In the genomic region with DNA sequence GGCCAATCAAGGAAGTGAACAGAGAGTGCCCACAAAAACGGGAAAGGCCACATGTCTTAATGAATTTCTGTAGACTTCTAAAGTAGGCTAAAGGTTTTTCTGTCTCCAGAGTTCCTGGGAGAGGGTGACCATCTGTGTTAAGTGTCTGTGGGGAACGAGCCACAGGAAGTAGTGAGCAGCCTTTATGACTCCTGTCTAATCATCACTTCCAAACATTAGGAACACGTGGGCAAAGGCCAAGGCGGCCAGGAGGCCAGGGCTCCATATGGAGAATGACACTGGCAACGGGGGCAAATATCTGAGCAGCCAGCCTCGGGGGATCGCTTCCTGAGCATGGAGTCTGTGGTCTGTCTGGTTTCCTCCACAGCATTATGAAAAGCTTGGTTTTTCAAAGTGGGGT, we compare ENCODE assay signal across 17 cellular contexts. TPM values are rescaled to one million over a fixed set of nuclear protein-coding genes. Genes with fewer than 3 reads are reported as not detected.
A peak's percentile ranks its signal among the peaks of the same experiment; 100 is the strongest.
DNase-seq lines count a peak whose midpoint lies in the region; ATAC-seq and TF ChIP-seq lines count a peak whose summit lies in the region.
"Had no signal": no experiment of that assay in that cellular context is flagged by ENCODE, and none has a peak within 500 bp of the region (broad histone marks: within the 10 kb centered on the region; RNA-seq: fewer than 3 reads in every experiment).

No MANE protein-coding gene starts in this region.

- H2BK12ac ChIP-seq in mesenchymal stem cell (ENCODE audit: low read length in 2 of 2), result peak overlapping the region in 1 of 2 experiments; percentile 37

- H3K27me3 ChIP-seq in WERI-Rb-1 (ENCODE audit: insufficient read depth, low read depth, severe bottlenecking), result no peaks in the 10 kb centered on the region
- H3K27me3 ChIP-seq in mesenchymal stem cell (ENCODE audit: control insufficient read depth in 1 of 2, insufficient read depth in 1 of 2, low read length in 2 of 2), result no peaks in the 10 kb centered on the region
- H3K27me3 ChIP-seq: SJSA1 had no signal

- no peaks in the 10 kb centered on the region for H3K9me3 ChIP-seq in WERI-Rb-1 (ENCODE audit: severe bottlenecking)
- H3K9me3 ChIP-seq in mesenchymal stem cell (ENCODE audit: control insufficient read depth, low read length), result no peaks in the 10 kb centered on the region
- H3K9me3 ChIP-seq: SJSA1 had no signal

- DNase-seq in CD14-positive monocyte (ENCODE audit: low spot score) (no peak), Kasumi-1 (lab: John Stamatoyannopoulos, UW) (peak; percentile 81 to 89), WERI-Rb-1 (no peak), mesenchymal stem cell (peak; percentile 52), NCI-H2227 (lab: John Stamatoyannopoulos, UW; ENCODE audit: unreplicated experiment) (no peak), DMS53 (lab: John Stamatoyannopoulos, UW) (no peak), SW 1271 (lab: John Stamatoyannopoulos, UW) (no peak)
- DNase-seq: Calu3; CD4-positive, CD25-positive, alpha-beta regulatory T cell; DMS79 treated with DMSO at 0.1 percent for 48 hours; NCI-H1436; NCI-H2081 treated with DMSO at 0.1 percent for 48 hours; NCI-H2227 treated with DMSO at 0.1 percent for 48 hours; NCI-H526; OCI-M1 had no signal

- no peak for ATAC-seq in HG03196 (IDR thresholded peaks at IDR 0.05; ENCODE audit: unreplicated experiment)

- 9% methylated on average over 7 of the region's 7 CpGs for WGBS in mesenchymal stem cell

- intact Hi-C loops in CD14-positive monocyte (cut with micrococcal nuclease), result no loop called here

- peaks cover 46% of the 10 kb centered on the region for H3K4me1 Mint-ChIP-seq in CD14-positive monocyte

- peaks cover 2% of the 10 kb centered on the region for H3K4me1 ChIP-seq in mesenchymal stem cell (ENCODE audit: control insufficient read depth, insufficient read depth, low read depth, low read length)

- H3K9me3 Mint-ChIP-seq in CD14-positive monocyte, result peaks cover 0 to 4% (median 0%) of the 10 kb centered on the region in 7 donors
- H3K9me3 Mint-ChIP-seq: CD4-positive, CD25-positive, alpha-beta regulatory T cell had no signal

- H3K79me1 ChIP-seq in mesenchymal stem cell (replicated peaks; ENCODE audit: low read length, poor library complexity, severe bottlenecking), result peaks cover 14% of the 10 kb centered on the region

- 0 out of 2 replicates have a peak overlapping the region, but pooled peaks have one; percentile 13 for H3K27ac ChIP-seq in WERI-Rb-1
- no peak overlapping the region for H3K27ac ChIP-seq in mesenchymal stem cell (ENCODE audit: low read length, poor library complexity, severe bottlenecking)
- H3K27ac ChIP-seq: SJSA1 had no signal

- no peak overlapping the region for H3K9ac ChIP-seq in mesenchymal stem cell (ENCODE audit: low read length)

- no peak overlapping the region for H2BK5ac ChIP-seq in mesenchymal stem cell (ENCODE audit: low read depth, low read length, poor library complexity, severe bottlenecking)

- peak overlapping the region; percentile 4 for H4K91ac ChIP-seq in mesenchymal stem cell (ENCODE audit: low read length)

- H3K27ac Mint-ChIP-seq in CD14-positive monocyte, result peak overlapping the region in 4 of 7 donors; percentile 11 to 36 (median 28)

- no peak overlapping the region for H2BK120ac ChIP-seq in mesenchymal stem cell (ENCODE audit: low read depth, low read length)

- H2AFZ ChIP-seq in mesenchymal stem cell (ENCODE audit: low read depth, low read length), result no peak overlapping the region

- no peak overlapping the region for H3K4me2 ChIP-seq in mesenchymal stem cell (ENCODE audit: low read length, poor library complexity, severe bottlenecking)

- no peak overlapping the region for H4K8ac ChIP-seq in mesenchymal stem cell (ENCODE audit: low read length)

- H3K18ac ChIP-seq in mesenchymal stem cell (ENCODE audit: low read depth in 1 of 2, low read length in 2 of 2), result peak overlapping the region in 1 of 2 experiments; percentile 5

- peak overlapping the region in 1 of 2 donors; percentile 49 for H3K4me3 Mint-ChIP-seq in CD14-positive monocyte

- no peak overlapping the region for H2BK15ac ChIP-seq in mesenchymal stem cell (ENCODE audit: low read depth, poor library complexity, severe bottlenecking)

- H3K36me3 ChIP-seq in WERI-Rb-1, result peaks cover 48% of the 10 kb centered on the region
- H3K36me3 ChIP-seq in mesenchymal stem cell (ENCODE audit: control insufficient read depth in 1 of 2, insufficient read depth in 2 of 2, low read depth in 1 of 2, low read length in 2 of 2), result peaks cover 0 to 3% of the 10 kb centered on the region in 2 experiments

- peak overlapping the region in 1 of 2 experiments; percentile 41 for H3K4ac ChIP-seq in mesenchymal stem cell (ENCODE audit: low read depth in 1 of 2, low read length in 2 of 2)

- no peak for TF ChIP-seq CTCF in CD14-positive monocyte (IDR thresholded peaks at IDR 0.05)
- TF ChIP-seq CTCF in WERI-Rb-1 (IDR thresholded peaks at IDR 0.05; ENCODE audit: low read depth, low read length), result no peak

- peaks cover 9% of the 10 kb centered on the region in 2 donors for H3K36me3 Mint-ChIP-seq in CD14-positive monocyte

- H3K23ac ChIP-seq in mesenchymal stem cell (ENCODE audit: low read length in 2 of 2), result no peak overlapping the region

- no peak overlapping the region for H3K14ac ChIP-seq in mesenchymal stem cell (ENCODE audit: low read length in 2 of 2)

- no peak overlapping the region for H2AK5ac ChIP-seq in mesenchymal stem cell (ENCODE audit: low read length, severe bottlenecking)

- H3K27me3 Mint-ChIP-seq in CD14-positive monocyte (ENCODE audit: low read depth in 3 of 3), result peaks cover 8 to 10% (median 9%) of the 10 kb centered on the region in 3 donors

- no peak overlapping the region for H3K4me3 ChIP-seq in WERI-Rb-1 (ENCODE audit: low read depth, low read length)
- no peak overlapping the region for H3K4me3 ChIP-seq in mesenchymal stem cell (ENCODE audit: insufficient read depth in 1 of 2, low read depth in 1 of 2, low read length in 2 of 2)
- H3K4me3 ChIP-seq: SJSA1 had no signal

RNA-seq across cellular contexts. Expression of gene FAM89A, which starts 7.1 kb away (rescaled TPM):
- polyA plus RNA-seq in CD14-positive monocyte, result 10 to 100 TPM in 1 of 2 donors, 1 to 10 TPM in 1; 4.4 to 11.7 TPM
- polyA plus RNA-seq in mesenchymal stem cell (2013, experiment 1 of 2), result 79.1 TPM
- 83.8 TPM for polyA plus RNA-seq in mesenchymal stem cell (2013, experiment 2 of 2)

RNA-seq across cellular contexts. Expression of gene ARV1, which starts 54.1 kb away (rescaled TPM):
- polyA plus RNA-seq in CD14-positive monocyte, result 10 to 100 TPM; 15.0 to 19.2 TPM
- polyA plus RNA-seq in mesenchymal stem cell (2013, experiment 1 of 2), result 20.5 TPM
- polyA plus RNA-seq in mesenchymal stem cell (2013, experiment 2 of 2), result 21.3 TPM

RNA-seq across cellular contexts. Expression of gene TTC13, which starts 54.3 kb away (rescaled TPM):
- 10 to 100 TPM in 1 of 2 donors, 1 to 10 TPM in 1; 9.2 to 10.8 TPM for polyA plus RNA-seq in CD14-positive monocyte
- polyA plus RNA-seq in mesenchymal stem cell (2013, experiment 1 of 2), result 7.8 TPM
- 8.1 TPM for polyA plus RNA-seq in mesenchymal stem cell (2013, experiment 2 of 2)

Comparison
In these comparisons a context has a peak if more than half of its experiments do, and no peak if none do; other contexts are left out.
1. DNase-seq: peak in Kasumi-1 (2 of 2) and mesenchymal stem cell (single experiment); none in CD14-positive monocyte (single experiment), WERI-Rb-1 (single experiment), NCI-H2227 (single experiment), DMS53 (single experiment) and SW 1271 (0 of 2).